In the genomic region with DNA sequence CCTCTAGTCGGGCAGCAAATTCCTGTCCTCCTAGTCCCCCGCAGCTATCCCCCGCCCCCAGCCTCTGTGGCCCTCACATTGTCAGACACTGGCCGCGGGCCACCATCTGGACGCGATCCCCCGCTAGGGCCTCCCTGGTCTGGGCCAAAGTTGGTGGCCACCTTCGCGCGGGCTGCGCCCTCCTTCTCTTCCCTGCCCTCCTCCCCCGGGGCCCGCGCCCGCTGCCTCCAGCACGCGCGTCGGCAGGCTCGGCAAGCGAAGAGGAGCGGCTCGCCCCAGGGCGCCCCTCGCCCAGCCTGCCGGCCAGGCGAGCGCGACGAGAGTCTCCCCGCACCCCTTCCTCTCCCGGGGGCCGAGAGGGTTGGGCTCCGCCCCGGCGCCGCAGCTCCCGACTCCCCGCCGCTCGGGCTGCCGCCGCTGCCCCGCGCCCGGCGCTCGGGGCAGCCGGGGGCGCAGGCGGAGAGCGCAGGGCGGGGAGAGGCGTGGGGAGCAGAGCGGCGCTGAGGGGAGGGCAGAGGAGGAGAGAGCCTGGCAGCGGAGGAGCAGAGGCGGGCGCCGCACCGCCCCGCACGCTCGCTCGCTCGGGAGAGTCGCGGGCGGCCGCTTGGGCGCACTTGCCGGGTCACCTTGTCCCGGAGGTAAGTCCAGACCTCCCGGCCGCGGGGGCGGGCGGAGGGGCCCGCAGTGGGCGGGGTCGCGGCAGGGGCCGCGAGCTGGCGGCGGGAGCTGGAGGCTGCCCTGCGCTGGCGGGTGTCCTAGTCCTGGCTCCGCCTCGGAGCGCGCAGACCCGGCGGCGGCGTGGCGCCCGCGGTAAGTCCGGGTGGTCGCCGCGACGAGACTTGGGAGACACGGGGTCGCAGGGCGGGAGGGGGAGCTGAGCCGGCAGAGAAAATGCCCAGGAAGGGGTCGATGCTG, we compare ENCODE assay signal across 8 cellular contexts. TPM values are rescaled to one million over a fixed set of nuclear protein-coding genes. Genes with fewer than 3 reads are reported as not detected.
DNase-seq lines count a peak whose midpoint lies in the region; ATAC-seq, FAIRE-seq and TF ChIP-seq lines count a peak whose summit lies in the region.

Gene SYNDIG1 (plus strand): TSS at position 514 of the 915 bp plus-strand sequence. CDS start 73,469 bp downstream, outside the sequence.

- H3K4me2 ChIP-seq in osteoblast (ENCODE audit: insufficient read depth, low read length), result peak within 1 kb of the TSS; percentile 61

- no peak within 1 kb of the TSS for H3K27ac ChIP-seq in osteoblast (ENCODE audit: low read depth, low read length)

- H4K20me1 ChIP-seq in osteoblast (ENCODE audit: insufficient read depth, low read length), result no peaks in the 10 kb centered on the region

- TF ChIP-seq CTCF in AG10803 (conservative IDR thresholded peaks at IDR 0.05; ENCODE audit: low read length) (no peak), osteoblast (IDR thresholded peaks at IDR 0.05; ENCODE audit: extremely low read depth, low read depth, low read length) (no peak)

- no peaks in the 10 kb centered on the region for H3K36me3 Mint-ChIP-seq in T-helper 2 cell treated with Interferon-gamma antibody and Interleukin-4, amounts not matched to agents 5 μg/mL and 100 μg/mL, for 36 hours (ENCODE audit: low read depth)

- peaks cover 64% of the 10 kb centered on the region for H3K27me3 Mint-ChIP-seq in T-helper 2 cell treated with Interferon-gamma antibody and Interleukin-4, amounts not matched to agents 5 μg/mL and 100 μg/mL, for 36 hours (ENCODE audit: low read depth)

- H3K27me3 ChIP-seq in osteoblast (ENCODE audit: insufficient read depth, low read length), result peaks cover 40% of the 10 kb centered on the region

- no peak within 1 kb of the TSS for H3K27ac Mint-ChIP-seq in T-helper 2 cell treated with Interferon-gamma antibody and Interleukin-4, amounts not matched to agents 5 μg/mL and 100 μg/mL, for 36 hours

- DNase-seq in AG10803 (ENCODE audit: low read depth) (peak; percentile 22), NCI-H446 (lab: John Stamatoyannopoulos, UW) (peak; percentile 37 to 70), frontal cortex (ENCODE audit: low spot score in 2 of 2) (peak; percentile 62 to 79), osteoblast (ENCODE audit: insufficient read length, low spot score, missing footprints) (no peak), left colon (no peak)
- DNase-seq in T-helper 2 cell treated with Interferon-gamma antibody and Interleukin-4, amounts not matched to agents 5 μg/mL and 100 μg/mL, for 36 hours (ENCODE audit: low spot score), result no peak

- no peaks in the 10 kb centered on the region for H3K9me3 Mint-ChIP-seq in T-helper 2 cell treated with Interferon-gamma antibody and Interleukin-4, amounts not matched to agents 5 μg/mL and 100 μg/mL, for 36 hours

- no peak for ATAC-seq in left colon
- no peak for ATAC-seq in HG02798 (IDR thresholded peaks at IDR 0.05; ENCODE audit: poor library complexity, unreplicated experiment)
- ATAC-seq in HG02588 (IDR thresholded peaks at IDR 0.05; ENCODE audit: unreplicated experiment), result no peak

- H2AFZ ChIP-seq in osteoblast (ENCODE audit: low read length), result no peak within 1 kb of the TSS

- H3K4me3 ChIP-seq in AG10803 (ENCODE audit: low read length) (peak within 1 kb of the TSS; percentile 52), osteoblast (ENCODE audit: insufficient read depth, low read length) (peak within 1 kb of the TSS; percentile 55)

- no peak for FAIRE-seq in frontal cortex (lab: Jason Lieb, UNC)

- intact Hi-C loops in left colon (cut with DNase I, micrococcal nuclease), result no loop called here

- no peaks in the 10 kb centered on the region for H3K36me3 ChIP-seq in osteoblast (ENCODE audit: insufficient read depth, low read length)

- no peaks in the 10 kb centered on the region for H3K9me3 ChIP-seq in osteoblast (ENCODE audit: low read depth, low read length)

- H3K79me2 ChIP-seq in osteoblast (ENCODE audit: insufficient read depth, low read length), result no peaks in the 10 kb centered on the region

- H3K4me3 Mint-ChIP-seq in T-helper 2 cell treated with Interferon-gamma antibody and Interleukin-4, amounts not matched to agents 5 μg/mL and 100 μg/mL, for 36 hours, result no peak within 1 kb of the TSS

- peaks cover 2% of the 10 kb centered on the region for H3K4me1 Mint-ChIP-seq in T-helper 2 cell treated with Interferon-gamma antibody and Interleukin-4, amounts not matched to agents 5 μg/mL and 100 μg/mL, for 36 hours (ENCODE audit: low read depth)

- H3K4me1 ChIP-seq in osteoblast (ENCODE audit: insufficient read depth, low read length), result no peaks in the 10 kb centered on the region

RNA-seq across cellular contexts. Expression of gene SYNDIG1, which starts in this region (rescaled TPM):
- 26.1 TPM for total RNA-seq in frontal cortex
- 2.2 and 3.2 TPM in 2 replicates for total RNA-seq in osteoblast
- total RNA-seq in left colon, result under 1 TPM; 0.12 to 0.45 TPM

Comparison
In these comparisons a context has a peak if more than half of its experiments do, and no peak if none do; other contexts are left out.
1. DNase-seq: peak in AG10803 (single experiment), NCI-H446 (2 of 2) and frontal cortex (2 of 2); none in osteoblast (single experiment), left colon (0 of 2) and T-helper 2 cell treated with Interferon-gamma antibody and Interleukin-4, amounts not matched to agents 5 μg/mL and 100 μg/mL, for 36 hours (single experiment).